In genomic region chr22:35380537-35381423, GRCh38 we compare ENCODE assay signal across 8 cellular contexts. TPM values are rescaled to one million over a fixed set of nuclear protein-coding genes. Genes with fewer than 3 reads are reported as not detected.
DNase-seq lines count a peak whose midpoint lies in the region; ATAC-seq and TF ChIP-seq lines count a peak whose summit lies in the region.

TSS of gene HMOX1 (plus strand) at chr22:35381096. CDS start at chr22:35381174, 78 bp downstream.

- no peak for TF ChIP-seq CTCF in CD4-positive, alpha-beta T cell (IDR thresholded peaks at IDR 0.05)
- TF ChIP-seq CTCF in vagina (IDR thresholded peaks at IDR 0.05) = no peak

- H3K27me3 Mint-ChIP-seq in CD4-positive, alpha-beta T cell = peaks cover 35% of the 10 kb centered on the region

- no peak for TF ChIP-seq POLR2A in vagina (IDR thresholded peaks at IDR 0.05)

- H3K36me3 Mint-ChIP-seq in CD4-positive, alpha-beta T cell (ENCODE audit: low read depth) = no peaks in the 10 kb centered on the region

- CTCF ChIA-PET in CD4-positive, alpha-beta T cell (lab: Charles Lee) = interaction anchor here (0.6 kb wide), 1 partner anchor 22 kb away, joined by 3 read pairs; no protein-coding TSS in a partner anchor

- no peaks in the 10 kb centered on the region for H3K36me3 ChIP-seq in vagina

- peaks cover 29% of the 10 kb centered on the region for H3K27me3 ChIP-seq in CD4-positive, alpha-beta T cell (ENCODE audit: control insufficient read depth, insufficient read depth, low read length)
- no peaks in the 10 kb centered on the region for H3K27me3 ChIP-seq in vagina

- intact Hi-C loops in CD4-positive, alpha-beta T cell (cut with DNase I, micrococcal nuclease) = no loop called here
- intact Hi-C loops in Right ventricle myocardium superior (cut with DNase I) (no loop called here), vagina (cut with DNase I) (no loop called here)

- H3K9me3 Mint-ChIP-seq in CD4-positive, alpha-beta T cell = no peaks in the 10 kb centered on the region

- peaks cover 33% of the 10 kb centered on the region for H3K4me1 ChIP-seq in vagina

- POLR2A ChIA-PET in CD4-positive, alpha-beta T cell (lab: Charles Lee) = no interaction called here

- peak in 9 of 10 experiments; percentile 12 to 51 (median 32) for DNase-seq in CD4-positive, alpha-beta T cell
- peak; percentile 64 for DNase-seq in HuH-7.5 (ENCODE audit: low spot score)
- DNase-seq in SKM-1 treated with dmso at 0.1 percent for 144 hours (lab: John Stamatoyannopoulos, UW; ENCODE audit: unreplicated experiment) = peak; percentile 59
- DNase-seq in amniotic epithelial cell (ENCODE audit: low read depth) = peak; percentile 91
- DNase-seq in Right ventricle myocardium superior = peak; percentile 96
- DNase-seq in occipital lobe (lab: John Stamatoyannopoulos, UW) = peak; percentile 76
- DNase-seq in vagina (ENCODE audit: extremely low spot score in 2 of 2) = peak in 1 of 2 donors; percentile 95

- H3K27ac ChIP-seq in CD4-positive, alpha-beta T cell (ENCODE audit: low read depth, low read length) = no peak within 1 kb of the TSS
- H3K27ac ChIP-seq in vagina = peak within 1 kb of the TSS; percentile 75

- peak within 1 kb of the TSS; percentile 45 for H3K4me3 Mint-ChIP-seq in CD4-positive, alpha-beta T cell

- H3K9me3 ChIP-seq in CD4-positive, alpha-beta T cell (ENCODE audit: control insufficient read depth, low read length) = no peaks in the 10 kb centered on the region
- no peaks in the 10 kb centered on the region for H3K9me3 ChIP-seq in vagina

- peak within 1 kb of the TSS; percentile 50 to 57 for H3K4me3 ChIP-seq in vagina

- H3K4me1 Mint-ChIP-seq in CD4-positive, alpha-beta T cell (ENCODE audit: low read depth) = peaks cover 10% of the 10 kb centered on the region

- ATAC-seq in CD4-positive, alpha-beta T cell (ENCODE audit: poor library complexity) = peak; percentile 74
- ATAC-seq in GM19395 (IDR thresholded peaks at IDR 0.05; ENCODE audit: unreplicated experiment) (peak; percentile 57), Right ventricle myocardium superior (ENCODE audit: poor library complexity) (peak; percentile 93)

- H3K27ac Mint-ChIP-seq in CD4-positive, alpha-beta T cell = no peak within 1 kb of the TSS

RNA-seq across cellular contexts. Expression of gene HMOX1, which starts in this region (rescaled TPM):
- 1 to 10 TPM; 1.1 to 1.5 TPM for total RNA-seq in CD4-positive, alpha-beta T cell
- total RNA-seq in Right ventricle myocardium superior = 4.8 TPM
- total RNA-seq in occipital lobe = 1.9 TPM
- 26.8 TPM for total RNA-seq in vagina
